Comparison of ENCODE assay signal across 1 cellular context in the genomic region with DNA sequence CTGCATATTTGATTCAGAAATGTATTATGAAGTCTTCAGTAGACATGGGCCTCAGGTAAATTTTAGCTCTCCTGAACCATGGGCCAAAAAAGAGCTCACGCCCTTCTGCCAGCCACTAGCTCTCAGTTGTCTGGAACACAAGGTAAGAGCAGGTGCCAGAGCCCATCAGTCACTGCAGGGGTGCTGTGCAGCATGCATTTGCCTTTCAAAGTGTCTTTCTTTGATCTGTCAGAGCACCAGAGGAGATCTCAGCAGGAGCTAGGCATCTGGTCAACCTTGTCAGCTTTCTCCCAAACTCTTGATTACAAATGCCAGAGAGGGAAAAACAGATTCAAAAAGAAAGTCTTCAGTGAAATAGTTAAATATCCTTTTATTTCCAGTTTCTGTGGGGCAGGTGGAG.
TF ChIP-seq lines count a peak whose summit lies in the region.

No MANE protein-coding gene starts in this region.

TF ChIP-seq in HepG2, 621 proteins besides CTCF, POLR2A, EP300 and RAD21 (continued from another document):
- TF ChIP-seq SNAPC4 (CRISPR knock-in tag; IDR thresholded peaks at IDR 0.05) (no peak), NFRKB (IDR thresholded peaks at IDR 0.05) (no peak), HNF4A (CRISPR knock-in tag; IDR thresholded peaks at IDR 0.05) (no peak), ZFP37 (CRISPR knock-in tag; IDR thresholded peaks at IDR 0.05; ENCODE audit: borderline replicate concordance) (no peak), HIVEP1 (CRISPR knock-in tag; IDR thresholded peaks at IDR 0.05) (no peak), ZNF33B (CRISPR knock-in tag; IDR thresholded peaks at IDR 0.05) (no peak), ZNF34 (CRISPR knock-in tag; IDR thresholded peaks at IDR 0.05; ENCODE audit: borderline replicate concordance) (no peak)
- TF ChIP-seq, protein P1, sequence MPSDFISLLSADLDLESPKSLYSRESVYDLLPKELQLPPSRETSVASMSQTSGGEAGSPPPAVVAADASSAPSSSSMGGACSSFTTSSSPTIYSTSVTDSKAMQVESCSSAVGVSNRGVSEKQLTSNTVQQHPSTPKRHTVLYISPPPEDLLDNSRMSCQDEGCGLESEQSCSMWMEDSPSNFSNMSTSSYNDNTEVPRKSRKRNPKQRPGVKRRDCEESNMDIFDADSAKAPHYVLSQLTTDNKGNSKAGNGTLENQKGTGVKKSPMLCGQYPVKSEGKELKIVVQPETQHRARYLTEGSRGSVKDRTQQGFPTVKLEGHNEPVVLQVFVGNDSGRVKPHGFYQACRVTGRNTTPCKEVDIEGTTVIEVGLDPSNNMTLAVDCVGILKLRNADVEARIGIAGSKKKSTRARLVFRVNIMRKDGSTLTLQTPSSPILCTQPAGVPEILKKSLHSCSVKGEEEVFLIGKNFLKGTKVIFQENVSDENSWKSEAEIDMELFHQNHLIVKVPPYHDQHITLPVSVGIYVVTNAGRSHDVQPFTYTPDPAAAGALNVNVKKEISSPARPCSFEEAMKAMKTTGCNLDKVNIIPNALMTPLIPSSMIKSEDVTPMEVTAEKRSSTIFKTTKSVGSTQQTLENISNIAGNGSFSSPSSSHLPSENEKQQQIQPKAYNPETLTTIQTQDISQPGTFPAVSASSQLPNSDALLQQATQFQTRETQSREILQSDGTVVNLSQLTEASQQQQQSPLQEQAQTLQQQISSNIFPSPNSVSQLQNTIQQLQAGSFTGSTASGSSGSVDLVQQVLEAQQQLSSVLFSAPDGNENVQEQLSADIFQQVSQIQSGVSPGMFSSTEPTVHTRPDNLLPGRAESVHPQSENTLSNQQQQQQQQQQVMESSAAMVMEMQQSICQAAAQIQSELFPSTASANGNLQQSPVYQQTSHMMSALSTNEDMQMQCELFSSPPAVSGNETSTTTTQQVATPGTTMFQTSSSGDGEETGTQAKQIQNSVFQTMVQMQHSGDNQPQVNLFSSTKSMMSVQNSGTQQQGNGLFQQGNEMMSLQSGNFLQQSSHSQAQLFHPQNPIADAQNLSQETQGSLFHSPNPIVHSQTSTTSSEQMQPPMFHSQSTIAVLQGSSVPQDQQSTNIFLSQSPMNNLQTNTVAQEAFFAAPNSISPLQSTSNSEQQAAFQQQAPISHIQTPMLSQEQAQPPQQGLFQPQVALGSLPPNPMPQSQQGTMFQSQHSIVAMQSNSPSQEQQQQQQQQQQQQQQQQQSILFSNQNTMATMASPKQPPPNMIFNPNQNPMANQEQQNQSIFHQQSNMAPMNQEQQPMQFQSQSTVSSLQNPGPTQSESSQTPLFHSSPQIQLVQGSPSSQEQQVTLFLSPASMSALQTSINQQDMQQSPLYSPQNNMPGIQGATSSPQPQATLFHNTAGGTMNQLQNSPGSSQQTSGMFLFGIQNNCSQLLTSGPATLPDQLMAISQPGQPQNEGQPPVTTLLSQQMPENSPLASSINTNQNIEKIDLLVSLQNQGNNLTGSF (CRISPR knock-in tag; IDR thresholded peaks at IDR 0.05) = no peak
- TF ChIP-seq, protein P2, sequence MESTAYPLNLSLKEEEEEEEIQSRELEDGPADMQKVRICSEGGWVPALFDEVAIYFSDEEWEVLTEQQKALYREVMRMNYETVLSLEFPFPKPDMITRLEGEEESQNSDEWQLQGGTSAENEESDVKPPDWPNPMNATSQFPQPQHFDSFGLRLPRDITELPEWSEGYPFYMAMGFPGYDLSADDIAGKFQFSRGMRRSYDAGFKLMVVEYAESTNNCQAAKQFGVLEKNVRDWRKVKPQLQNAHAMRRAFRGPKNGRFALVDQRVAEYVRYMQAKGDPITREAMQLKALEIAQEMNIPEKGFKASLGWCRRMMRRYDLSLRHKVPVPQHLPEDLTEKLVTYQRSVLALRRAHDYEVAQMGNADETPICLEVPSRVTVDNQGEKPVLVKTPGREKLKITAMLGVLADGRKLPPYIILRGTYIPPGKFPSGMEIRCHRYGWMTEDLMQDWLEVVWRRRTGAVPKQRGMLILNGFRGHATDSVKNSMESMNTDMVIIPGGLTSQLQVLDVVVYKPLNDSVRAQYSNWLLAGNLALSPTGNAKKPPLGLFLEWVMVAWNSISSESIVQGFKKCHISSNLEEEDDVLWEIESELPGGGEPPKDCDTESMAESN (CRISPR knock-in tag; conservative IDR thresholded peaks at IDR 0.05) = no peak
TF ChIP-seq in HepG2: peak in this region for 0.
